Comparison of ENCODE assay signal across 8 cellular contexts in the genomic region with DNA sequence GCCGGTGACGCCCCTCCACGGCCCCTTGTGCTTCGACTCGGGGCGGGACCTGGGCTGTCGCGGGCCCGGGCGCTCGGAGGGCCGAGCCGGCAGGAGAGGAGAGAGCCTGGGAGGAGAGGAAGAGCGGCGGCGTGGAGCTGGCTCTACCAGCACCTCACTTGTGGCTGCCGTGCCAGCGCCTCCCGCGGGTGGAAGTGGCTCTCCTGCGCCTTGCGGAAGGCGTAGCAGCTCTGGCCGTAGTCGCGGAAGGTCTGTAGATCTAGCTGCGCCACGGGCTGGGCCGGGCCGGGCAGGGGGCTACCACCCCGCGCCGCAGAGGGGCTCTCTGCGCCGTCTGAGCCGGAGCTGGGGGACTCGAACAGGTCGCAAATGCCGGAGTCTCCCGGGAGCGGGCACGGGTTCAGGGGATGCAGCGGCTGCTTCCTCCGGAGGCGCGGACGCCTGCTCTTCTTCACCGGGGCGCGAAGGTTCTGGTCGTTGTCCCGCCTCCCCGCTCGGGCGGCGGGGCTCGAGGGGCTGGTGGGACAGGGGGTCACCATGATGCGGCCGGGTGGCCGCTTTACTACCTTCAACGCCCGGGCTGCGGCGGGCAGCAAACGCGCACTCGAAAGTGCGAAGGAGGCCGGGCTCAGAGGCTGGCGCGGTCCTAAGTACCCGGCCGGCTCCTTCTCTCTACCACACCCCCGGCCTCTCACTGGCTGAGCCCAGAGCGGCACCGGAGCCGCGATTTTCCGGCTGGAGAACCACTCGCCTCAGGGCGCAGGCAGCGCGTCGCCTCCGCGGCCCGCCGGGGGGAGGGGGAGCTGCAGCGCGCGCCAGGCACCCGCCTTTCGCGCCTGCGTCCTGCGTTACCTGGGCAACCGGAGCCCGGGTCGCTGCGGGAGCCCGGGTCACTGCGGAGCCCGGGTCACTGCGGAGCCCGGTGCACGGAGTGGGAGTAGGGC. TPM values are rescaled to one million over a fixed set of nuclear protein-coding genes. Genes with fewer than 3 reads are reported as not detected.
DNase-seq lines count a peak whose midpoint lies in the region; ATAC-seq and TF ChIP-seq lines count a peak whose summit lies in the region.

TSS of gene CCNO (minus strand) at position 624 of the 944 bp plus-strand sequence. CDS start at position 539, 85 bp downstream.

- no peaks in the 10 kb centered on the region for H3K9me3 Mint-ChIP-seq in natural killer cell

- peak; percentile 55 for ATAC-seq in GM19395 (IDR thresholded peaks at IDR 0.05; ENCODE audit: unreplicated experiment)
- ATAC-seq in natural killer cell = peak; percentile 66 to 76 (median 71)

- peaks cover 0 to 29% (median 26%) of the 10 kb centered on the region in 4 donors for H3K4me1 ChIP-seq in tibial artery

- TF ChIP-seq CTCF in BJ (IDR thresholded peaks at IDR 0.05; ENCODE audit: insufficient read depth, low read depth, low read length) (no peak), natural killer cell (IDR thresholded peaks at IDR 0.05) (no peak), tibial artery (IDR thresholded peaks at IDR 0.05) (no peak)

- H3K9me3 ChIP-seq in tibial artery = no peaks in the 10 kb centered on the region

- H3K27me3 ChIP-seq in BJ (ENCODE audit: control insufficient read depth, insufficient read depth, low read length) (peaks cover 43% of the 10 kb centered on the region), tibial artery (peaks cover 0 to 68% of the 10 kb centered on the region in 2 donors)

- H3K4me1 Mint-ChIP-seq in natural killer cell = peaks cover 30 to 31% of the 10 kb centered on the region in 2 donors

- CTCF ChIA-PET in BJ (lab: Yijun Ruan, JAX) = interaction anchor here (0.8 to 1.1 kb wide), 3 partner anchors 10 to 48 kb away, joined by 3 to 4 read pairs (median 3); no protein-coding TSS in a partner anchor

- DNase-seq in BJ (ENCODE audit: low read depth) (no peak), HUDEP-2 (lab: John Stamatoyannopoulos, UW; ENCODE audit: unreplicated experiment in 76 of 76) (peak in 59 of 76 experiments; percentile 5 to 69 (median 36)), NOMO-1 treated with dmso at 0.1 percent for 144 hours (lab: John Stamatoyannopoulos, UW; ENCODE audit: unreplicated experiment) (peak; percentile 53), fibroblast of peridontal ligament (ENCODE audit: extremely low read depth) (peak; percentile 42), natural killer cell (peak; percentile 29), tibial artery (peak; percentile 71 to 86)
- DNase-seq in activated T-cell treated with anti-CD3 and anti-CD28 coated beads, Interleukin-2, amount 50 U/mL, for 48 hours = peak; percentile 71 to 77

- H3K36me3 ChIP-seq in BJ (ENCODE audit: control insufficient read depth, insufficient read depth, low read length) (no peaks in the 10 kb centered on the region), tibial artery (no peaks in the 10 kb centered on the region)

- intact Hi-C loops in natural killer cell (cut with micrococcal nuclease) (loop anchor here (1.0 kb wide), 1 partner anchor 61 kb away; no protein-coding TSS in a partner anchor), tibial artery (cut with DNase I; ENCODE audit: low total_unique reads) (loop anchor here (5.0 kb wide), 1 partner anchor 61 kb away; the partner anchor contains the start of gene CDC20B)

- no peaks in the 10 kb centered on the region for H3K36me3 Mint-ChIP-seq in natural killer cell

- peak within 1 kb of the TSS; percentile 56 to 66 for H3K27ac ChIP-seq in tibial artery

- H3K27ac Mint-ChIP-seq in natural killer cell = peak within 1 kb of the TSS in 1 of 2 donors; percentile 61

- H3K27me3 Mint-ChIP-seq in natural killer cell (ENCODE audit: low read depth in 2 of 2) = peaks cover 57 to 58% of the 10 kb centered on the region in 2 donors

- H3K4me3 Mint-ChIP-seq in natural killer cell = peak within 1 kb of the TSS; percentile 82

- POLR2A ChIA-PET in BJ (lab: Charles Lee) = no interaction called here

- H3K4me3 ChIP-seq in BJ (ENCODE audit: low read depth, low read length) (peak within 1 kb of the TSS; percentile 43), tibial artery (peak within 1 kb of the TSS; percentile 58 to 60)

RNA-seq across cellular contexts. Expression of gene CCNO, which starts in this region (rescaled TPM):
- 0.05 and 0.18 TPM in 2 replicates for polyA plus RNA-seq in BJ (2011; rRNA removed)
- not detected in 2 replicates for polyA minus RNA-seq in BJ (2011; rRNA and poly(A)+ RNA removed)
- total RNA-seq in natural killer cell = not detected

Comparison
In these comparisons a context has a peak if more than half of its experiments do, and no peak if none do; other contexts are left out.
1. Peak in DNase-seq and ATAC-seq in natural killer cell; RNA of the gene not detected or under 1 TPM.